ENCODE assay signal across 1 cellular context in the genomic region with DNA sequence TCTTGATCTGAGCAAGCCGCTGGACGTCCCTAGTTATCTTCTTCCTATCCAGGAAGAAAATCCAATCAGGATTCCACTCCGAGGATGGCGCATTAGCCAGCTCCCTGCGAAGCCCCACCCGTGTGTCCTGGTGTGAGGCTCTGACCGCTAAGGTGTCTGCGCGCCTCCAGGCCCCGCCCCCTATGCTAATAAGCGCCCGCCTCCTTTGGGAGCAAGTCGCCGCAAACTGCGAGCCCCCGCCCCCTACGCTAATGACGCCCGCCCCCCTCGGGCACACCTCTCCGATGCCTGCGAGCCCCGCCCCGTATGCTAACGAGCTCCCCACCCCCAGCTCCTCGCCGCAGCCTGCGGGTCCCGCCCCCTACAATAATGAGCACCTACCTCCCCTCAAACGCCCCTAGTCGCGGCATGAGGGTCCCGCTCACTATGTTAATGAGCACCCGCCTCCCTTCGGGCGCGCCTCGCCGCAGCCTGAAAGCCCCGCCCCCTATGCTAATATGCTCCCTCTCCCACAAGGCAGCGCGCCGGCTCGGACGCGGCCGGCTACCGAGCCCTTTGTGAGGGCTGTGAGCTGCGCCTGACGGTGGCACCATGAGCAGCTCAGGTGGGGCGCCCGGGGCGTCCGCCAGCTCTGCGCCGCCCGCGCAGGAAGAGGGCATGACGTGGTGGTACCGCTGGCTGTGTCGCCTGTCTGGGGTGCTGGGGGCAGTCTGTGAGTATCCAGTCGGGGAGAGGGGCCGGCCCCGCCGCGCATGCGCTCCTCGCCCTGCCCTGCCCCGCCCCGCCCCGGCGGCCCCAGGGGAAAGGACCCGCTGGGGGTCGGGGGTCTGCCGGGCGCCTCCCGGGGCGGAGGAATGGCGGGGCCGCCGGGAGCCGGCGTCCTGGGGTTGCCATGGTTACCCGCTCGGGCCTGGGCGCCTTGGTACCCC.
TF ChIP-seq lines count a peak whose summit lies in the region.

Gene CACFD1, plus strand, starts transcription at position 503 of the 929 bp plus-strand sequence. Its CDS starts 89 bp downstream, at position 592.

TF ChIP-seq in K562, 482 proteins besides CTCF, POLR2A, EP300 and RAD21 (continued from another document and continues in another):
- TF ChIP-seq, protein P1, sequence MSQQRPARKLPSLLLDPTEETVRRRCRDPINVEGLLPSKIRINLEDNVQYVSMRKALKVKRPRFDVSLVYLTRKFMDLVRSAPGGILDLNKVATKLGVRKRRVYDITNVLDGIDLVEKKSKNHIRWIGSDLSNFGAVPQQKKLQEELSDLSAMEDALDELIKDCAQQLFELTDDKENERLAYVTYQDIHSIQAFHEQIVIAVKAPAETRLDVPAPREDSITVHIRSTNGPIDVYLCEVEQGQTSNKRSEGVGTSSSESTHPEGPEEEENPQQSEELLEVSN (IDR thresholded peaks at IDR 0.05; ENCODE audit: borderline replicate concordance in 1 of 2, extremely low read depth in 1 of 2, insufficient read depth in 1 of 2, insufficient read length in 1 of 2, low read depth in 1 of 2, low read length in 1 of 2, poor library complexity in 1 of 2, severe bottlenecking in 1 of 2): peak in 1 of 2 experiments; percentile 23
- TF ChIP-seq RBM15 (IDR thresholded peaks at IDR 0.05; ENCODE audit: insufficient read depth, low read length) (no peak), ESRRA (IDR thresholded peaks at IDR 0.05; ENCODE audit: borderline replicate concordance, low read depth) (0 out of 2 replicates have a peak, but pooled peaks have one; percentile 37), SUPT5H (IDR thresholded peaks at IDR 0.05) (0 out of 2 replicates have a peak, but pooled peaks have one; percentile 37), NCOA1 (IDR thresholded peaks at IDR 0.05; ENCODE audit: low read depth) (no peak), SIN3B (IDR thresholded peaks at IDR 0.05; ENCODE audit: low read depth) (no peak), MNT (conservative IDR thresholded peaks at IDR 0.05) (peak in 1 of 2 experiments; percentile 64; a peak in 2 of 4 replicates), ZBTB7A (IDR thresholded peaks at IDR 0.05; ENCODE audit: borderline replicate concordance, control insufficient read depth, low read depth, low read length) (peak; percentile 92), TFAP4 (CRISPR knock-in tag; IDR thresholded peaks at IDR 0.05; ENCODE audit: borderline replicate concordance) (peak; percentile 38; the same call in 1 of the 2 replicates), JUND (IDR thresholded peaks at IDR 0.05; ENCODE audit: borderline replicate concordance, low read depth, low read length) (0 out of 2 replicates have a peak, but pooled peaks have one; percentile 7), JUND (tag; IDR thresholded peaks at IDR 0.05; ENCODE audit: borderline replicate concordance, low read depth, low read length) (no peak; the same call in 2 of the 3 replicates), ZNF583 (CRISPR knock-in tag; IDR thresholded peaks at IDR 0.05) (0 out of 2 replicates have a peak, but pooled peaks have one; percentile 44), CREB1 (IDR thresholded peaks at IDR 0.05) (peak; percentile 14; the same call in 1 of the 2 replicates), CREB1 (CRISPR knock-in tag; IDR thresholded peaks at IDR 0.05) (peak; percentile 43; the same call in 1 of the 2 replicates), MIER1 (IDR thresholded peaks at IDR 0.05; ENCODE audit: low read depth) (no peak), MAX (CRISPR knock-in tag; IDR thresholded peaks at IDR 0.05) (peak; percentile 39; the same call in 1 of the 2 replicates), POLR2G (IDR thresholded peaks at IDR 0.05; ENCODE audit: low read depth, low read length) (peak; percentile 78), PCBP2 (IDR thresholded peaks at IDR 0.05; ENCODE audit: low read depth, low read length, poor library complexity, severe bottlenecking) (no peak), THAP12 (CRISPR knock-in tag; IDR thresholded peaks at IDR 0.05) (0 out of 2 replicates have a peak, but pooled peaks have one; percentile 56), HDAC1 (IDR thresholded peaks at IDR 0.05) (0 out of 4 replicates have a peak, but pooled peaks of 1 of the 2 experiments have one; percentile 46), CREB3 (tag; conservative IDR thresholded peaks at IDR 0.05; ENCODE audit: low read depth) (no peak), ZBTB17 (CRISPR knock-in tag; IDR thresholded peaks at IDR 0.05) (peak; percentile 58; the same call in 1 of the 2 replicates), LEF1 (IDR thresholded peaks at IDR 0.05) (no peak), ATF7 (IDR thresholded peaks at IDR 0.05) (peak; percentile 57; the same call in 1 of the 2 replicates), RFX1 (IDR thresholded peaks at IDR 0.05) (peak; percentile 72), ZNF316 (IDR thresholded peaks at IDR 0.05) (0 out of 2 replicates have a peak, but pooled peaks have one; percentile 21), NCOA6 (IDR thresholded peaks at IDR 0.05) (peak; percentile 74; the same call in 1 of the 2 replicates), RBFOX2 (IDR thresholded peaks at IDR 0.05; ENCODE audit: low read depth, low read length) (peak; percentile 65), SIN3A (IDR thresholded peaks at IDR 0.05; ENCODE audit: borderline replicate concordance in 2 of 2, control insufficient read depth in 1 of 2, low read depth in 2 of 2, low read length in 2 of 2) (peak in 1 of 2 experiments; percentile 55; a peak in 1 of 4 replicates), CBX8 (IDR thresholded peaks at IDR 0.05; ENCODE audit: borderline replicate concordance, extremely low read depth, low read depth, low read length, poor library complexity, severe bottlenecking) (no peak), ETS1 (conservative IDR thresholded peaks at IDR 0.05; ENCODE audit: control insufficient read depth, low read depth, low read length) (no peak), CREM (IDR thresholded peaks at IDR 0.05; ENCODE audit: low read depth) (peak; percentile 23; the same call in 1 of the 2 replicates), HNRNPLL (IDR thresholded peaks at IDR 0.05; ENCODE audit: low read depth, low read length, poor library complexity, severe bottlenecking) (peak; percentile 97), ZNF143 (CRISPR knock-in tag; IDR thresholded peaks at IDR 0.05) (peak; percentile 82), SP1 (CRISPR knock-in tag; IDR thresholded peaks at IDR 0.05) (peak; percentile 81), ZNF551 (CRISPR knock-in tag; IDR thresholded peaks at IDR 0.05) (no peak), KDM5B (IDR thresholded peaks at IDR 0.05; ENCODE audit: insufficient replicate concordance, low read depth, low read length) (peak; percentile 41), HDGF (IDR thresholded peaks at IDR 0.05) (0 out of 2 replicates have a peak, but pooled peaks have one; percentile 40), MAZ (CRISPR knock-in tag; conservative IDR thresholded peaks at IDR 0.05 in 1 of 2, IDR thresholded peaks at IDR 0.05 in 1 of 2) (peak in 1 of 2 experiments; percentile 76; a peak in 2 of 4 replicates), ZFX (CRISPR knock-in tag; IDR thresholded peaks at IDR 0.05) (peak; percentile 37), NRF1 (conservative IDR thresholded peaks at IDR 0.05 in 1 of 2, IDR thresholded peaks at IDR 0.05 in 1 of 2) (peak; percentile 96), NFIC (IDR thresholded peaks at IDR 0.05) (peak; percentile 44), CXXC5 (CRISPR knock-in tag; IDR thresholded peaks at IDR 0.05) (peak; percentile 73), GABPB1 (CRISPR knock-in tag; IDR thresholded peaks at IDR 0.05) (peak; percentile 54; the same call in 1 of the 2 replicates), RCOR1 (IDR thresholded peaks at IDR 0.05; ENCODE audit: borderline replicate concordance in 1 of 2, low read depth in 2 of 2, low read length in 2 of 2) (0 out of 4 replicates have a peak, but pooled peaks of 1 of the 2 experiments have one; percentile 11), ZSCAN29 (IDR thresholded peaks at IDR 0.05) (no peak)
- TF ChIP-seq, protein P2, sequence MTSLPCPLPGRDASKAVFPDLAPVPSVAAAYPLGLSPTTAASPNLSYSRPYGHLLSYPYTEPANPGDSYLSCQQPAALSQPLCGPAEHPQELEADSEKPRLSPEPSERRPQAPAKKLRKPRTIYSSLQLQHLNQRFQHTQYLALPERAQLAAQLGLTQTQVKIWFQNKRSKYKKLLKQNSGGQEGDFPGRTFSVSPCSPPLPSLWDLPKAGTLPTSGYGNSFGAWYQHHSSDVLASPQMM (CRISPR knock-in tag; IDR thresholded peaks at IDR 0.05): no peak
- TF ChIP-seq, protein P3, sequence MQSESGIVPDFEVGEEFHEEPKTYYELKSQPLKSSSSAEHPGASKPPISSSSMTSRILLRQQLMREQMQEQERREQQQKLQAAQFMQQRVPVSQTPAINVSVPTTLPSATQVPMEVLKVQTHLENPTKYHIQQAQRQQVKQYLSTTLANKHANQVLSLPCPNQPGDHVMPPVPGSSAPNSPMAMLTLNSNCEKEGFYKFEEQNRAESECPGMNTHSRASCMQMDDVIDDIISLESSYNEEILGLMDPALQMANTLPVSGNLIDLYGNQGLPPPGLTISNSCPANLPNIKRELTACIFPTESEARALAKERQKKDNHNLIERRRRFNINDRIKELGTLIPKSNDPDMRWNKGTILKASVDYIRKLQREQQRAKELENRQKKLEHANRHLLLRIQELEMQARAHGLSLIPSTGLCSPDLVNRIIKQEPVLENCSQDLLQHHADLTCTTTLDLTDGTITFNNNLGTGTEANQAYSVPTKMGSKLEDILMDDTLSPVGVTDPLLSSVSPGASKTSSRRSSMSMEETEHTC (IDR thresholded peaks at IDR 0.05): no peak
- TF ChIP-seq, protein P4, sequence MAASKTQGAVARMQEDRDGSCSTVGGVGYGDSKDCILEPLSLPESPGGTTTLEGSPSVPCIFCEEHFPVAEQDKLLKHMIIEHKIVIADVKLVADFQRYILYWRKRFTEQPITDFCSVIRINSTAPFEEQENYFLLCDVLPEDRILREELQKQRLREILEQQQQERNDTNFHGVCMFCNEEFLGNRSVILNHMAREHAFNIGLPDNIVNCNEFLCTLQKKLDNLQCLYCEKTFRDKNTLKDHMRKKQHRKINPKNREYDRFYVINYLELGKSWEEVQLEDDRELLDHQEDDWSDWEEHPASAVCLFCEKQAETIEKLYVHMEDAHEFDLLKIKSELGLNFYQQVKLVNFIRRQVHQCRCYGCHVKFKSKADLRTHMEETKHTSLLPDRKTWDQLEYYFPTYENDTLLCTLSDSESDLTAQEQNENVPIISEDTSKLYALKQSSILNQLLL (CRISPR knock-in tag; IDR thresholded peaks at IDR 0.05; ENCODE audit: borderline replicate concordance): no peak
- TF ChIP-seq, protein P5, sequence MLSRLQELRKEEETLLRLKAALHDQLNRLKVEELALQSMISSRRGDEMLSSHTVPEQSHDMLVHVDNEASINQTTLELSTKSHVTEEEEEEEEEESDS (CRISPR knock-in tag; IDR thresholded peaks at IDR 0.05): peak; percentile 58
